ENCODE assay signal across 36 cellular contexts in genomic region chr3:183743231-183743630, GRCh38.
"Had no signal": no experiment of that assay in that cellular context is flagged by ENCODE, and none has a peak within 500 bp of the region (broad histone marks: within the 10 kb centered on the region; RNA-seq: fewer than 3 reads in every experiment).

No MANE protein-coding gene starts in this region.

- H3K4me3 ChIP-seq: adrenal gland, cardiac muscle cell had no signal

- ATAC-seq: activated CD8-positive, alpha-beta T cell treated with anti-CD3 and anti-CD28 coated beads for 36 hours; activated naive CD4-positive, alpha-beta T cell treated with anti-CD3 and anti-CD28 coated beads, Interleukin-2, amount 50 U/mL, for 72 hours; activated T-cell treated with anti-CD3 and anti-CD28 coated beads, Interleukin-2, amount 50 U/mL, for 4 hours; activated T-cell treated with anti-CD3 and anti-CD28 coated beads, Interleukin-2, amount 50 U/mL, for 72 hours; activated T-helper 17 cell treated with anti-CD3 and anti-CD28 coated beads, Interleukin-2, amount 50 U/mL, for 72 hours had no signal

- H3K4me1 ChIP-seq: adrenal gland had no signal

- H3K9me3 ChIP-seq: adrenal gland had no signal

- DNase-seq: activated B cell treated with CpG ODN at 0.5 μM for 24 hours; activated CD4-positive, alpha-beta memory T cell treated with anti-CD3 and anti-CD28 coated beads for 36 hours; activated CD4-positive, alpha-beta T cell treated with anti-CD3 and anti-CD28 coated beads for 4 hours; activated CD4-positive, alpha-beta T cell treated with anti-CD3 and anti-CD28 coated beads, Interleukin-2, amount 10 ng/mL, durations not matched to agents 24 days and 14 days; activated CD4-positive, alpha-beta T cell treated with anti-CD3 and anti-CD28 coated beads, Interleukin-2, amount 50 U/mL, for 1 hour; activated CD4-positive, alpha-beta T cell treated with anti-CD3 and anti-CD28 coated beads, Interleukin-2, amount 50 U/mL, for 4 hours; activated CD4-positive, CD25-positive, alpha-beta regulatory T cell treated with anti-CD3 and anti-CD28 coated beads, Interleukin-2, amount 50 U/mL, for 72 hours; activated CD8-positive, alpha-beta memory T cell treated with anti-CD3 and anti-CD28 coated beads, Interleukin-2, amount 50 U/mL, for 4 hours; activated CD8-positive, alpha-beta T cell treated with anti-CD3 and anti-CD28 coated beads for 36 hours; activated effector memory CD4-positive, alpha-beta T cell treated with anti-CD3 and anti-CD28 coated beads, Interleukin-2, amount 50 U/mL, for 16 hours; activated gamma-delta T cell treated with Interleukin-2 at 50 U/mL for 16 hours; activated naive CD4-positive, alpha-beta T cell; activated naive CD4-positive, alpha-beta T cell treated with anti-CD3 and anti-CD28 coated beads, Interleukin-2, amount 50 U/mL, for 16 hours; activated naive CD8-positive, alpha-beta T cell treated with anti-CD3 and anti-CD28 coated beads for 36 hours; activated T-cell treated with anti-CD3 and anti-CD28 coated beads for 4 hours; activated T-cell treated with anti-CD3 and anti-CD28 coated beads, Interleukin-2, amount 50 U/mL, for 1 hour; activated T-cell treated with anti-CD3 and anti-CD28 coated beads, Interleukin-2, amount 50 U/mL, for 4 hours; activated T-cell treated with anti-CD3 and anti-CD28 coated beads, Interleukin-2, amount 50 U/mL, for 72 hours; adrenal gland; amniotic stem cell; aorta; caudate nucleus; cerebellar nuclear complex; SW 1271; T-helper 1 cell; T-helper 2 cell; T-helper 9 cell had no signal

- H3K27me3 Mint-ChIP-seq: activated B cell treated with CpG ODN at 0.5 μM for 24 hours; activated CD4-positive, alpha-beta memory T cell treated with anti-CD3 and anti-CD28 coated beads for 36 hours; activated CD4-positive, alpha-beta T cell treated with anti-CD3 and anti-CD28 coated beads, Interleukin-2, amount 10 ng/mL, durations not matched to agents 24 days and 14 days; activated CD8-positive, alpha-beta T cell treated with anti-CD3 and anti-CD28 coated beads for 36 hours; activated naive CD8-positive, alpha-beta T cell treated with anti-CD3 and anti-CD28 coated beads for 36 hours; activated T-helper 17 cell treated with anti-CD3 and anti-CD28 coated beads, Interleukin-2, amount 50 U/mL, for 72 hours; brain; central memory CD8-positive, alpha-beta T cell had no signal

- H3K4me3 Mint-ChIP-seq: activated B cell treated with CpG ODN at 0.5 μM for 24 hours; activated CD4-positive, alpha-beta memory T cell treated with anti-CD3 and anti-CD28 coated beads for 36 hours; activated CD4-positive, alpha-beta T cell treated with anti-CD3 and anti-CD28 coated beads, Interleukin-2, amount 10 ng/mL, durations not matched to agents 24 days and 14 days; activated CD8-positive, alpha-beta T cell treated with anti-CD3 and anti-CD28 coated beads for 36 hours; activated naive CD8-positive, alpha-beta T cell treated with anti-CD3 and anti-CD28 coated beads for 36 hours; activated T-cell treated with anti-CD3 and anti-CD28 coated beads, Interleukin-2, amount 50 U/mL, for 4 hours; activated T-cell treated with anti-CD3 and anti-CD28 coated beads, Interleukin-2, amount 50 U/mL, for 72 hours; activated T-helper 1 cell treated with anti-CD3 and anti-CD28 coated beads, Interleukin-12 subunit alpha, Interleukin-12 subunit beta, Interleukin-2, Interleukin-4 antibody, amounts not matched to agents 30 ng/mL and 10 ng/mL and 1 ng/mL, durations not matched to agents 14 hours and 24 hours and 36 hours; activated T-helper 17 cell treated with anti-CD3 and anti-CD28 coated beads, Interleukin-2, amount 50 U/mL, for 72 hours; brain; central memory CD8-positive, alpha-beta T cell; T-helper 1 cell treated with Interleukin-12 subunit alpha and Interleukin-12 subunit beta and Interleukin-4 antibody, amounts not matched to agents 30 μg/mL and 1 μg/mL, for 36 hours; T-helper 2 cell treated with Interferon-gamma antibody and Interleukin-4, amounts not matched to agents 5 μg/mL and 100 μg/mL, for 36 hours had no signal

- H3K36me3 ChIP-seq: adrenal gland had no signal

- H3K27ac Mint-ChIP-seq: activated B cell treated with CpG ODN at 0.5 μM for 24 hours; activated CD4-positive, alpha-beta memory T cell treated with anti-CD3 and anti-CD28 coated beads for 36 hours; activated CD4-positive, alpha-beta T cell treated with anti-CD3 and anti-CD28 coated beads, Interleukin-2, amount 10 ng/mL, durations not matched to agents 24 days and 14 days; activated CD8-positive, alpha-beta T cell treated with anti-CD3 and anti-CD28 coated beads for 36 hours; activated naive CD8-positive, alpha-beta T cell treated with anti-CD3 and anti-CD28 coated beads for 36 hours; activated T-cell treated with anti-CD3 and anti-CD28 coated beads, Interleukin-2, amount 50 U/mL, for 72 hours; activated T-helper 1 cell treated with anti-CD3 and anti-CD28 coated beads, Interleukin-12 subunit alpha, Interleukin-12 subunit beta, Interleukin-2, Interleukin-4 antibody, amounts not matched to agents 30 ng/mL and 10 ng/mL and 1 ng/mL, durations not matched to agents 14 hours and 24 hours and 36 hours; activated T-helper 17 cell treated with anti-CD3 and anti-CD28 coated beads, Interleukin-2, amount 50 U/mL, for 72 hours; brain; T-helper 1 cell treated with Interleukin-12 subunit alpha and Interleukin-12 subunit beta and Interleukin-4 antibody, amounts not matched to agents 30 μg/mL and 1 μg/mL, for 36 hours; T-helper 2 cell treated with Interferon-gamma antibody and Interleukin-4, amounts not matched to agents 5 μg/mL and 100 μg/mL, for 36 hours had no signal

- H3K27ac ChIP-seq: adrenal gland, cardiac muscle cell, VCaP had no signal

- H3K27me3 ChIP-seq: adrenal gland, cardiac muscle cell had no signal

- H3K4me1 Mint-ChIP-seq: activated B cell treated with CpG ODN at 0.5 μM for 24 hours; activated CD4-positive, alpha-beta T cell treated with anti-CD3 and anti-CD28 coated beads, Interleukin-2, amount 10 ng/mL, durations not matched to agents 24 days and 14 days; activated naive CD8-positive, alpha-beta T cell treated with anti-CD3 and anti-CD28 coated beads for 36 hours; activated T-helper 17 cell treated with anti-CD3 and anti-CD28 coated beads, Interleukin-2, amount 50 U/mL, for 72 hours; brain; central memory CD8-positive, alpha-beta T cell had no signal

- H3K9me3 Mint-ChIP-seq: activated B cell treated with CpG ODN at 0.5 μM for 24 hours; activated CD4-positive, alpha-beta memory T cell treated with anti-CD3 and anti-CD28 coated beads for 36 hours; activated CD4-positive, alpha-beta T cell treated with anti-CD3 and anti-CD28 coated beads, Interleukin-2, amount 10 ng/mL, durations not matched to agents 24 days and 14 days; activated CD8-positive, alpha-beta T cell treated with anti-CD3 and anti-CD28 coated beads for 36 hours; activated naive CD4-positive, alpha-beta T cell treated with anti-CD3 and anti-CD28 coated beads, Interleukin-2, amount 50 U/mL, for 72 hours; activated naive CD8-positive, alpha-beta T cell treated with anti-CD3 and anti-CD28 coated beads for 36 hours; activated T-cell treated with anti-CD3 and anti-CD28 coated beads, Interleukin-2, amount 50 U/mL, for 4 hours; activated T-cell treated with anti-CD3 and anti-CD28 coated beads, Interleukin-2, amount 50 U/mL, for 72 hours; activated T-helper 1 cell treated with anti-CD3 and anti-CD28 coated beads, Interleukin-12 subunit alpha, Interleukin-12 subunit beta, Interleukin-2, Interleukin-4 antibody, amounts not matched to agents 30 ng/mL and 10 ng/mL and 1 ng/mL, durations not matched to agents 14 hours and 24 hours and 36 hours; activated T-helper 17 cell treated with anti-CD3 and anti-CD28 coated beads, Interleukin-2, amount 50 U/mL, for 72 hours; central memory CD8-positive, alpha-beta T cell; T-helper 1 cell treated with Interleukin-12 subunit alpha and Interleukin-12 subunit beta and Interleukin-4 antibody, amounts not matched to agents 30 μg/mL and 1 μg/mL, for 36 hours; T-helper 2 cell treated with Interferon-gamma antibody and Interleukin-4, amounts not matched to agents 5 μg/mL and 100 μg/mL, for 36 hours had no signal
